Comparison of ENCODE assay signal across 1 cellular context in genomic region chr9:136848393-136849037, GRCh38.
TF ChIP-seq lines count a peak whose summit lies in the region.

No MANE protein-coding gene starts in this region.

TF ChIP-seq in HepG2, 621 proteins besides CTCF, POLR2A, EP300 and RAD21 (continued from another document):
- TF ChIP-seq E2F5 (CRISPR knock-in tag; conservative IDR thresholded peaks at IDR 0.05) = no peak
- TF ChIP-seq AHDC1 (CRISPR knock-in tag; IDR thresholded peaks at IDR 0.05; ENCODE audit: borderline replicate concordance) = no peak
- TF ChIP-seq SNAPC2 (CRISPR knock-in tag; IDR thresholded peaks at IDR 0.05) = no peak
- TF ChIP-seq TCF7 (IDR thresholded peaks at IDR 0.05; ENCODE audit: low read depth) = no peak
- no peak for TF ChIP-seq GPBP1L1 (CRISPR knock-in tag; IDR thresholded peaks at IDR 0.05)
- TF ChIP-seq MATR3 (CRISPR knock-in tag; IDR thresholded peaks at IDR 0.05) = no peak
- no peak for TF ChIP-seq DZIP1 (CRISPR knock-in tag; IDR thresholded peaks at IDR 0.05)
- no peak for TF ChIP-seq KIAA2018 (CRISPR knock-in tag; IDR thresholded peaks at IDR 0.05; ENCODE audit: borderline replicate concordance)
- TF ChIP-seq ETV6 (CRISPR knock-in tag; conservative IDR thresholded peaks at IDR 0.05) = peak; percentile 55; the same call in 1 of the 2 replicates
- no peak for TF ChIP-seq ZFP82 (CRISPR knock-in tag; IDR thresholded peaks at IDR 0.05; ENCODE audit: borderline replicate concordance)
- no peak for TF ChIP-seq NR2C2 (CRISPR knock-in tag; IDR thresholded peaks at IDR 0.05; ENCODE audit: borderline replicate concordance)
- TF ChIP-seq SPEN (CRISPR knock-in tag; IDR thresholded peaks at IDR 0.05; ENCODE audit: low read depth) = no peak
- TF ChIP-seq ZNF558 (CRISPR knock-in tag; IDR thresholded peaks at IDR 0.05; ENCODE audit: borderline replicate concordance) = no peak
- no peak for TF ChIP-seq FOXK1 (CRISPR knock-in tag; IDR thresholded peaks at IDR 0.05; ENCODE audit: borderline replicate concordance, low read depth)
